In the genomic region with DNA sequence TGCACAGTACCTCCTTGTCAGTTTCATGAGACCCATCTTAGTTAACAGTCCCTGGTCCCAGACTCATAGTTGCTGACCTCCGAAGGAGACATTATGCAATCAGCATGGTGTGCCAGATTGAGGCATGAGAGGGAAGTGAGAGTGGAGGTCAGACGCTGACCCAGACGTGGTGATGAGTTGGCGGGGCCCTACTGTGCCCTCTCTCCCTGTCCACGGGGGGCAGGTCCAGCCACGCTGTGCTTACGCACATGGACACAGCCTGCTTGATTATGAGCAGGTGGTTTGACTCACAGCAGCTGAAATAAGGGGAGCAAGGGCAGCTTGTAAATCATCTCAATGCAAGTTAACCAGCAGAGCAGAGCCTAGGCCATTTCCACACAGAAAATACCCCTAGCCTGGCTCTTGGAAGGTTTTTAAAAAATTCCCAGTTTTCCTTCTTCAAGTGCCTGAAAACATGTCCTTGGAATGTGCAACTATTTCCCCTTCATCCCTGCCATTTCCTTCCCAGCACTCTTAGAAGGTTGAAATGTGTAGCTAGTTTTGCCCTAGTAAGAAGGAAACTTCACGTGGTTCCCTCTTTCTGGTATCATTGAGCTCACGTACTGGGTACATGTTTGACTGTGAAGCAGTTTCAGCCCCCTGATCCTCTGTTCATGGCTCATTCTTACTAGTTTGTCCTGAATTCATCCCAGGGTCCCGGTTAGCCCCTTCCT, we compare ENCODE assay signal across 8 cellular contexts.
DNase-seq lines count a peak whose midpoint lies in the region; ATAC-seq and TF ChIP-seq lines count a peak whose summit lies in the region.

No MANE protein-coding gene starts in this region.

- H3K4me1 ChIP-seq in liver (ENCODE audit: control insufficient read depth in 4 of 4, insufficient read depth in 4 of 4, low read length in 3 of 4) (peaks cover 2 to 21% (median 6%) of the 10 kb centered on the region in 4 donors), hepatocyte (ENCODE audit: insufficient read depth) (peaks cover 4% of the 10 kb centered on the region)

- intact Hi-C loops in activated B cell treated with CpG ODN at 0.5 μM for 24 hours (cut with micrococcal nuclease), result loop anchor here (1.0 to 10.0 kb wide), 4 partner anchors 15 to 1231 kb away; no protein-coding TSS in a partner anchor

- peaks cover 6% of the 10 kb centered on the region for H3K9me3 Mint-ChIP-seq in activated B cell treated with CpG ODN at 0.5 μM for 24 hours
- peaks cover 12% of the 10 kb centered on the region for H3K9me3 Mint-ChIP-seq in T-helper 2 cell treated with Interferon-gamma antibody and Interleukin-4, amounts not matched to agents 5 μg/mL and 100 μg/mL, for 36 hours

- no peaks in the 10 kb centered on the region for H3K9me2 ChIP-seq in hepatocyte (replicated peaks; ENCODE audit: insufficient read depth)

- POLR2A ChIA-PET in activated B cell treated with CpG ODN at 0.5 μM for 24 hours (lab: Charles Lee), result interaction anchor here (0.6 to 2.2 kb wide), 7 partner anchors 14 to 202 kb away, joined by 3 to 15 read pairs (median 5); partner anchors contain the start of genes SORL1 and SORL1-AS1

- H3K9me3 ChIP-seq in liver (ENCODE audit: control insufficient read depth in 4 of 4, low read length in 3 of 4) (no peaks in the 10 kb centered on the region), hepatocyte (ENCODE audit: low read depth) (no peaks in the 10 kb centered on the region)

- no peak overlapping the region for H3K4me2 ChIP-seq in hepatocyte

- H4K20me1 ChIP-seq in hepatocyte (ENCODE audit: insufficient read depth, poor library complexity, severe bottlenecking), result no peaks in the 10 kb centered on the region

- TF ChIP-seq CTCF in activated B cell treated with CpG ODN at 0.5 μM for 24 hours (IDR thresholded peaks at IDR 0.05) (no peak), liver (IDR thresholded peaks at IDR 0.05; ENCODE audit: low read depth, low read length, missing input control) (no peak), hepatocyte (IDR thresholded peaks at IDR 0.05; ENCODE audit: poor library complexity) (no peak)

- H3K9ac ChIP-seq in liver (ENCODE audit: low read depth in 1 of 2, low read length in 2 of 2), result peak overlapping the region; percentile 17 to 50

- peak; percentile 51 to 57 for TF ChIP-seq RAD21 in liver (IDR thresholded peaks at IDR 0.05)

- H3K79me2 ChIP-seq in hepatocyte, result no peaks in the 10 kb centered on the region

- peaks cover 6 to 24% (median 18%) of the 10 kb centered on the region in 4 donors for H3K36me3 ChIP-seq in liver (ENCODE audit: control insufficient read depth in 4 of 4, insufficient read depth in 3 of 4, low read depth in 1 of 4, low read length in 3 of 4)
- no peaks in the 10 kb centered on the region for H3K36me3 ChIP-seq in hepatocyte (replicated peaks; ENCODE audit: insufficient read depth, low read depth)

- H3K4me1 Mint-ChIP-seq in activated B cell treated with CpG ODN at 0.5 μM for 24 hours, result peaks cover 42% of the 10 kb centered on the region
- H3K4me1 Mint-ChIP-seq in T-helper 2 cell treated with Interferon-gamma antibody and Interleukin-4, amounts not matched to agents 5 μg/mL and 100 μg/mL, for 36 hours (ENCODE audit: low read depth), result no peaks in the 10 kb centered on the region

- ATAC-seq in GM19023 (IDR thresholded peaks at IDR 0.05; ENCODE audit: unreplicated experiment) (peak; percentile 61), HG02885 (IDR thresholded peaks at IDR 0.05; ENCODE audit: poor library complexity, unreplicated experiment) (peak; percentile 73), activated B cell treated with CpG ODN at 0.5 μM for 24 hours (ENCODE audit: low read depth) (peak; percentile 78)

- no peak for DNase-seq in activated B cell treated with CpG ODN at 0.5 μM for 24 hours
- no peak for DNase-seq in T-helper 2 cell treated with Interferon-gamma antibody and Interleukin-4, amounts not matched to agents 5 μg/mL and 100 μg/mL, for 36 hours (ENCODE audit: low spot score)
- no peak for DNase-seq in NCI-H187 treated with DMSO at 0.1 percent for 48 hours (lab: John Stamatoyannopoulos, UW)
- no peak for DNase-seq in H4 (ENCODE audit: low spot score)
- no peak for DNase-seq in hepatocyte (ENCODE audit: low spot score)

- peak overlapping the region; percentile 50 for H3K4me3 Mint-ChIP-seq in activated B cell treated with CpG ODN at 0.5 μM for 24 hours
- no peak overlapping the region for H3K4me3 Mint-ChIP-seq in T-helper 2 cell treated with Interferon-gamma antibody and Interleukin-4, amounts not matched to agents 5 μg/mL and 100 μg/mL, for 36 hours

- H3K27me3 Mint-ChIP-seq in activated B cell treated with CpG ODN at 0.5 μM for 24 hours, result peaks cover 4% of the 10 kb centered on the region
- no peaks in the 10 kb centered on the region for H3K27me3 Mint-ChIP-seq in T-helper 2 cell treated with Interferon-gamma antibody and Interleukin-4, amounts not matched to agents 5 μg/mL and 100 μg/mL, for 36 hours (ENCODE audit: low read depth)

- no peak overlapping the region for H2AFZ ChIP-seq in hepatocyte

- WGBS in liver, result 46% methylated on average over 10 of the region's 10 CpGs
- 82% methylated on average over 10 of the region's 10 CpGs for WGBS in hepatocyte (ENCODE audit: low lambda C conversion rate, missing lambda C conversion rate)

- H3K27me3 ChIP-seq in liver (ENCODE audit: control insufficient read depth in 4 of 4, insufficient read depth in 4 of 4, low read length in 3 of 4) (no peaks in the 10 kb centered on the region), hepatocyte (no peaks in the 10 kb centered on the region)

- H3K27ac Mint-ChIP-seq in activated B cell treated with CpG ODN at 0.5 μM for 24 hours, result peak overlapping the region; percentile 87
- no peak overlapping the region for H3K27ac Mint-ChIP-seq in T-helper 2 cell treated with Interferon-gamma antibody and Interleukin-4, amounts not matched to agents 5 μg/mL and 100 μg/mL, for 36 hours

- H3K4me3 ChIP-seq in liver (ENCODE audit: low read depth in 1 of 3, low read length in 3 of 3) (no peak overlapping the region), hepatocyte (no peak overlapping the region)

- H3K27ac ChIP-seq in liver (ENCODE audit: low read depth in 1 of 2, low read length in 2 of 2) (peak overlapping the region; percentile 78 to 86), hepatocyte (no peak overlapping the region)

- CTCF ChIA-PET in activated B cell treated with CpG ODN at 0.5 μM for 24 hours (lab: Charles Lee), result interaction anchor here (0.9 to 3.8 kb wide), 4 partner anchors 15 to 256 kb away, joined by 3 to 27 read pairs (median 4); no protein-coding TSS in a partner anchor

- H3K36me3 Mint-ChIP-seq in activated B cell treated with CpG ODN at 0.5 μM for 24 hours (ENCODE audit: low read depth), result peaks cover 92% of the 10 kb centered on the region
- H3K36me3 Mint-ChIP-seq in T-helper 2 cell treated with Interferon-gamma antibody and Interleukin-4, amounts not matched to agents 5 μg/mL and 100 μg/mL, for 36 hours (ENCODE audit: low read depth), result peaks cover 78% of the 10 kb centered on the region

TF ChIP-seq in liver, 16 proteins besides CTCF, POLR2A, EP300 and RAD21 (continues in another document):
- TF ChIP-seq JUND (IDR thresholded peaks at IDR 0.05), result peak; percentile 56 to 86
- peak; percentile 95 for TF ChIP-seq MAX (IDR thresholded peaks at IDR 0.05)
- TF ChIP-seq ATF3 (IDR thresholded peaks at IDR 0.05), result peak; percentile 78
- peak; percentile 91 to 98 for TF ChIP-seq RXRA (IDR thresholded peaks at IDR 0.05)
- peak; percentile 90 for TF ChIP-seq NR2F2 (IDR thresholded peaks at IDR 0.05)
- peak; percentile 49 for TF ChIP-seq HNF4G (IDR thresholded peaks at IDR 0.05)
- peak in 1 of 2 donors; percentile 64 for TF ChIP-seq EGR1 (IDR thresholded peaks at IDR 0.05; ENCODE audit: low read depth in 2 of 2)
- TF ChIP-seq SP1 (IDR thresholded peaks at IDR 0.05), result peak; percentile 79
- peak; percentile 83 for TF ChIP-seq ZBTB33 (IDR thresholded peaks at IDR 0.05)
- TF ChIP-seq GABPA (IDR thresholded peaks at IDR 0.05 in 1 of 2, conservative IDR thresholded peaks at IDR 0.05 in 1 of 2), result peak in 1 of 2 donors; percentile 43
- peak; percentile 61 for TF ChIP-seq FOXA1 (IDR thresholded peaks at IDR 0.05)
- no peak for TF ChIP-seq TAF1 (conservative IDR thresholded peaks at IDR 0.05)
